In the genomic region with DNA sequence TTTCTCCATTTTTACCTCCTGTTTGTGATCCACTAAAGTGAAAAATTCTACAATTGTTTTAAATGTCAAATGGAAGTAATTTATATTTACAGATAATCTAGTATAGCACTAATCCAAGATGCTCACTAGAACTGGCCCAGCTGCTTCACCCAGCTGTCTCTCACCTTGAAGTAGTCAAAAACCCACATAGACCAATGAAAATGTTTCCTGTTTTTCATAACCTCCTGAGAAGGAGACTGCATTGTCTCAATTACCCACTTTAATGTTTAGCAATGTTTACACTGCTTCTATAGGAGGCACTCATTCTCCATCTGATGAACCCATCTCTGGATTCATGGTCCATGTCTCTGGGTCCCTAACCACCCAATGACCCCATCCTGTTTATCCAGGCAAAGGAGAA, we compare ENCODE assay signal across 27 cellular contexts. TPM values are rescaled to one million over a fixed set of nuclear protein-coding genes. Genes with fewer than 3 reads are reported as not detected.
DNase-seq lines count a peak whose midpoint lies in the region; ATAC-seq and TF ChIP-seq lines count a peak whose summit lies in the region.
"Had no signal": no experiment of that assay in that cellular context is flagged by ENCODE, and none has a peak within 500 bp of the region (broad histone marks: within the 10 kb centered on the region; RNA-seq: fewer than 3 reads in every experiment).

No MANE protein-coding gene starts in this region.

- H3K4me1 Mint-ChIP-seq in central memory CD8-positive, alpha-beta T cell, result peaks cover 17% of the 10 kb centered on the region

- H3K9me3 Mint-ChIP-seq in central memory CD8-positive, alpha-beta T cell, result no peaks in the 10 kb centered on the region
- H3K9me3 Mint-ChIP-seq: activated T-helper 2 cell treated with anti-CD3 and anti-CD28 coated beads, Interferon-gamma antibody, Interleukin-2, Interleukin-4, amounts not matched to agents 10 μg/mL and 5 μg/mL and 100 μg/mL, durations not matched to agents 14 hours and 24 hours and 36 hours had no signal

- intact Hi-C loops in left ventricle myocardium inferior (cut with micrococcal nuclease), result no loop called here

- no peaks in the 10 kb centered on the region for H3K4me1 ChIP-seq in left ventricle myocardium inferior
- H3K4me1 ChIP-seq: Caco-2, gastrocnemius medialis had no signal

- no peaks in the 10 kb centered on the region for H3K27me3 ChIP-seq in left ventricle myocardium inferior (ENCODE audit: low read depth)
- H3K27me3 ChIP-seq: BLaER1 treated with 17β-estradiol and CSF1 and Interleukin-3, amounts not matched to agents 10 nM and 100 nM; gastrocnemius medialis; hepatocyte; ovary had no signal

- TF ChIP-seq CTCF in left ventricle myocardium inferior (IDR thresholded peaks at IDR 0.05; ENCODE audit: borderline replicate concordance), result no peak

- H3K27ac ChIP-seq in left ventricle myocardium inferior (replicated peaks), result no peak overlapping the region
- H3K27ac ChIP-seq: dorsolateral prefrontal cortex, gastrocnemius medialis, hepatocyte, ovary, skin epidermis, VCaP had no signal

- no peaks in the 10 kb centered on the region for H3K27me3 Mint-ChIP-seq in central memory CD8-positive, alpha-beta T cell

- no peaks in the 10 kb centered on the region for H3K9me3 ChIP-seq in left ventricle myocardium inferior (replicated peaks)
- H3K9me3 ChIP-seq: Caco-2, gastrocnemius medialis, HAP-1, ovary had no signal

- no peaks in the 10 kb centered on the region for H3K36me3 ChIP-seq in left ventricle myocardium inferior
- H3K36me3 ChIP-seq: BLaER1 treated with 17β-estradiol and CSF1 and Interleukin-3, amounts not matched to agents 10 nM and 100 nM; gastrocnemius medialis; HAP-1; ovary had no signal

- no peak overlapping the region for H3K27ac Mint-ChIP-seq in central memory CD8-positive, alpha-beta T cell (ENCODE audit: low read depth)

- peak; percentile 65 for ATAC-seq in GM18498 (IDR thresholded peaks at IDR 0.05; ENCODE audit: unreplicated experiment)
- peak; percentile 70 for ATAC-seq in GM18867 (IDR thresholded peaks at IDR 0.05; ENCODE audit: unreplicated experiment)
- ATAC-seq in HG03354 (IDR thresholded peaks at IDR 0.05; ENCODE audit: poor library complexity, severe bottlenecking, unreplicated experiment), result peak; percentile 49
- peak; percentile 82 for ATAC-seq in central memory CD8-positive, alpha-beta T cell (replicated peaks; ENCODE audit: extremely low read depth, poor library complexity, severe bottlenecking)
- no peak for ATAC-seq in GM21576 (IDR thresholded peaks at IDR 0.05; ENCODE audit: unreplicated experiment)
- ATAC-seq: gastrocnemius medialis had no signal

- no peaks in the 10 kb centered on the region for H3K36me3 Mint-ChIP-seq in central memory CD8-positive, alpha-beta T cell (ENCODE audit: insufficient read depth)

- H3K4me3 ChIP-seq in left ventricle myocardium inferior, result no peak overlapping the region
- H3K4me3 ChIP-seq: BLaER1 treated with 17β-estradiol and CSF1 and Interleukin-3, amounts not matched to agents 10 nM and 100 nM; dorsolateral prefrontal cortex; gastrocnemius medialis; HAP-1; hepatocyte; ovary; skin epidermis had no signal

- DNase-seq in central memory CD8-positive, alpha-beta T cell (ENCODE audit: low spot score in 2 of 2), result no peak
- DNase-seq in left ventricle myocardium inferior (no peak), medulla oblongata (ENCODE audit: extremely low spot score) (no peak)
- DNase-seq: activated CD4-positive, alpha-beta T cell treated with anti-CD3 and anti-CD28 coated beads for 48 hours; Caco-2; DMS79; dorsolateral prefrontal cortex; gastrocnemius medialis; GDM1; NCI-H1105; NCI-H187 treated with DMSO at 0.1 percent for 48 hours; NCI-H2171 treated with DMSO at 0.1 percent for 48 hours; ovary; retina; SHP77; T-helper 9 cell; trophoblast cell had no signal

- H3K4me3 Mint-ChIP-seq in central memory CD8-positive, alpha-beta T cell, result no peak overlapping the region

RNA-seq across cellular contexts. Expression of gene ADO, which starts 56.1 kb away (rescaled TPM):
- 18.9 TPM for total RNA-seq in left ventricle myocardium inferior
